ENCODE assay signal across 1 cellular context in the genomic region with DNA sequence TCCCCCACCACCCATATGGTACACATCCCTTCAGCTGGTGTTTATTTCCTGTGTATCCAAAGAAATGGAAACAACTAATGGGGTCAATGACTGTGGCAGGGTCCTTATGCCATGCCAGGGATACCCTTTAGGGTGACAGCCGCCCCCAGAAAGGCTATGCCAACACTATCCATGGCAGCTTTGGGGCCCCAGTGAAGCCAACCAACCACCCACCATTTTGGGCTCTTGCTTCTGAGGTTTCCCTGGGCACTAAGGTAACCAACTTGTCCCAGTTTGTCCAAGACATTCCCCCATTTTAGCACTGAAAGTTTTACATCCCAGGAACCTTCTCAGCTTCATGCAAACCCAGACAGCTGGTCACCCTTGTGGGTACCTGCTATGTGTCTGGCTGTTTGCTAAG.
TF ChIP-seq lines count a peak whose summit lies in the region.

No MANE protein-coding gene starts in this region.

TF ChIP-seq in H1, 55 proteins besides CTCF, POLR2A, EP300 and RAD21 (continued from another document):
- TF ChIP-seq MAX (IDR thresholded peaks at IDR 0.05) = no peak
- no peak for TF ChIP-seq SAP30 (IDR thresholded peaks at IDR 0.05; ENCODE audit: insufficient read depth, insufficient replicate concordance, low read length)
- TF ChIP-seq POU5F1 (IDR thresholded peaks at IDR 0.05; ENCODE audit: low read depth, low read length) = no peak
- no peak for TF ChIP-seq BACH1 (IDR thresholded peaks at IDR 0.05; ENCODE audit: low read length)
- TF ChIP-seq BCL11A (IDR thresholded peaks at IDR 0.05; ENCODE audit: low read depth in 2 of 2, low read length in 2 of 2) = no peak
- TF ChIP-seq RNF2 (IDR thresholded peaks at IDR 0.05; ENCODE audit: borderline replicate concordance, low read depth, low read length, missing control alignments, poor library complexity, severe bottlenecking) = no peak
- no peak for TF ChIP-seq CHD7 (IDR thresholded peaks at IDR 0.05; ENCODE audit: insufficient replicate concordance, low read length)
- TF ChIP-seq GTF2F1 (IDR thresholded peaks at IDR 0.05; ENCODE audit: borderline replicate concordance, low read depth, low read length) = no peak
